9 cellular contexts compared by ENCODE assay signal in the genomic region with DNA sequence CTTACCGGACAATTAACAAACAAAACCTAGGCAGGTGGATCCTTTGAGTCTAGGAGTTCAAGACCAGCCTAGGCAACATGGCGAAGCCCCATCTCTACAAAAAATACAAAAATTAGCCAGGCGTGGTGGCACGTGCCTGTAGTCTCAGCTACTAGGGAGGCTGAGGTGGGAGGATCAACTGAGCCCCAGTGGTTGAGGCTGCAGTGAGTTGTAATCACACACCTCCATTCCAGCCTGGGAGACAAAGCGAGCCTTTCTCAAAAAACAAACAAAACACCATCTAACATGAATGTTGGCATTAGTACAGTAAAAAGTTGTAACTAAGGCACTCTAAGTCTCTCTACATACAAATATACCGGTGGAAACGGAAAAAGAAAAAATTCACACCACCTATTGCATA. TPM values are rescaled to one million over a fixed set of nuclear protein-coding genes. Genes with fewer than 3 reads are reported as not detected.
A peak's percentile ranks its signal among the peaks of the same experiment; 100 is the strongest.
DNase-seq lines count a peak whose midpoint lies in the region; ATAC-seq and TF ChIP-seq lines count a peak whose summit lies in the region.
"Had no signal": no experiment of that assay in that cellular context is flagged by ENCODE, and none has a peak within 500 bp of the region (broad histone marks: within the 10 kb centered on the region; RNA-seq: fewer than 3 reads in every experiment).

No MANE protein-coding gene starts in this region.

- POLR2A ChIA-PET in MCF 10A (lab: Yijun Ruan, JAX) (no interaction called here), activated B cell treated with CpG ODN at 0.5 μM for 24 hours (lab: Charles Lee) (interaction anchor here (0.8 to 1.3 kb wide), 3 partner anchors 8 to 32 kb away, joined by 3 to 4 read pairs (median 3); no protein-coding TSS in a partner anchor)

- 96% methylated on average over 7 of the region's 7 CpGs for WGBS in mammary epithelial cell (ENCODE audit: low coverage, missing lambda C conversion rate)
- WGBS in esophagus muscularis mucosa, result 93% methylated on average over 7 of the region's 7 CpGs

- no peak for TF ChIP-seq CTCF in MCF 10A (IDR thresholded peaks at IDR 0.05; ENCODE audit: unreplicated experiment)
- TF ChIP-seq CTCF in mammary epithelial cell (conservative IDR thresholded peaks at IDR 0.05 in 1 of 2, IDR thresholded peaks at IDR 0.05 in 1 of 2; ENCODE audit: extremely low read depth in 1 of 2, insufficient read depth in 1 of 2, low read depth in 1 of 2, low read length in 2 of 2), result no peak
- TF ChIP-seq CTCF in activated B cell treated with CpG ODN at 0.5 μM for 24 hours (IDR thresholded peaks at IDR 0.05), result no peak
- TF ChIP-seq CTCF in esophagus muscularis mucosa (IDR thresholded peaks at IDR 0.05), result no peak
- no peak for TF ChIP-seq CTCF in type B pancreatic cell (conservative IDR thresholded peaks at IDR 0.05)

- CTCF ChIA-PET in MCF 10A (lab: Yijun Ruan, JAX) (interaction anchor here (0.6 kb wide), 1 partner anchor 559 kb away, joined by 3 read pairs; no protein-coding TSS in a partner anchor), mammary epithelial cell (lab: Charles Lee; ENCODE audit: low non-redundant PET) (no interaction called here), activated B cell treated with CpG ODN at 0.5 μM for 24 hours (lab: Charles Lee) (no interaction called here)

- BruUV-seq in MCF 10A (replicated peaks; lab: Mats Ljungman, UMichigan), result no TSS peak
- BruUV-seq in mammary epithelial cell (replicated peaks; lab: Mats Ljungman, UMichigan), result no TSS peak

- H3K79me2 ChIP-seq in mammary epithelial cell (ENCODE audit: insufficient read depth, low read length), result peaks cover 89% of the 10 kb centered on the region

- H3K4me3 ChIP-seq in mammary epithelial cell (replicated peaks in 1 of 3; ENCODE audit: insufficient read depth in 1 of 3, low read depth in 2 of 3, low read length in 3 of 3) (no peak overlapping the region), esophagus muscularis mucosa (no peak overlapping the region)

- H2AFZ ChIP-seq in mammary epithelial cell (ENCODE audit: low read depth, low read length), result no peak overlapping the region

- no peak for TF ChIP-seq POLR2A in esophagus muscularis mucosa (IDR thresholded peaks at IDR 0.05; ENCODE audit: low read depth)

- no peak overlapping the region for H3K4me2 ChIP-seq in mammary epithelial cell (ENCODE audit: insufficient read depth, low read depth, low read length)

- ATAC-seq in activated B cell treated with CpG ODN at 0.5 μM for 24 hours (ENCODE audit: low read depth), result no peak
- ATAC-seq: SK-N-SH treated with all-trans-retinoic acid at 6 μM for 48 hours had no signal

- no peaks in the 10 kb centered on the region for H3K27me3 Mint-ChIP-seq in MCF 10A (ENCODE audit: insufficient read depth, unreplicated experiment)
- H3K27me3 Mint-ChIP-seq in activated B cell treated with CpG ODN at 0.5 μM for 24 hours, result no peaks in the 10 kb centered on the region
- no peaks in the 10 kb centered on the region for H3K27me3 Mint-ChIP-seq in type B pancreatic cell

- H3K9ac ChIP-seq in mammary epithelial cell (ENCODE audit: insufficient read depth, low read length), result no peak overlapping the region

- no peaks in the 10 kb centered on the region for H4K20me1 ChIP-seq in mammary epithelial cell (ENCODE audit: insufficient read depth, low read length)

- H3K4me3 Mint-ChIP-seq in MCF 10A (ENCODE audit: unreplicated experiment) (no peak overlapping the region), activated B cell treated with CpG ODN at 0.5 μM for 24 hours (peak overlapping the region; percentile 28), type B pancreatic cell (peak overlapping the region; percentile 37)

- H3K36me3 ChIP-seq in mammary epithelial cell (ENCODE audit: insufficient read depth, low read length) (peaks cover 9% of the 10 kb centered on the region), esophagus muscularis mucosa (peaks cover 9 to 15% (median 11%) of the 10 kb centered on the region in 4 donors)

- dilution Hi-C loops in mammary epithelial cell (cut with HindIII; ENCODE audit: low sequenced_read_pairs), result no loop called here

- in situ Hi-C loops in mammary epithelial cell (cut with MboI; ENCODE audit: low sequenced_read_pairs in 2 of 2), result no loop called here

- H3K9me3 Mint-ChIP-seq in MCF 10A (ENCODE audit: unreplicated experiment) (no peaks in the 10 kb centered on the region), activated B cell treated with CpG ODN at 0.5 μM for 24 hours (no peaks in the 10 kb centered on the region), type B pancreatic cell (peaks cover 5% of the 10 kb centered on the region)

- H3K4me1 ChIP-seq in mammary epithelial cell (ENCODE audit: insufficient read depth, low read length) (peaks cover 5% of the 10 kb centered on the region), esophagus muscularis mucosa (peaks cover 61 to 82% (median 76%) of the 10 kb centered on the region in 4 donors)

- no peak for TF ChIP-seq EP300 in esophagus muscularis mucosa (IDR thresholded peaks at IDR 0.05)

- peak overlapping the region; percentile 39 for H3K27ac Mint-ChIP-seq in MCF 10A (ENCODE audit: low read depth, unreplicated experiment)
- peak overlapping the region; percentile 51 for H3K27ac Mint-ChIP-seq in activated B cell treated with CpG ODN at 0.5 μM for 24 hours
- H3K27ac Mint-ChIP-seq in type B pancreatic cell, result no peak overlapping the region

- H3K27me3 ChIP-seq in mammary epithelial cell (ENCODE audit: insufficient read depth, low read length) (no peaks in the 10 kb centered on the region), esophagus muscularis mucosa (no peaks in the 10 kb centered on the region)

- H3K9me3 ChIP-seq in mammary epithelial cell (replicated peaks; ENCODE audit: insufficient read depth, low read length), result no peaks in the 10 kb centered on the region
- peaks cover 0 to 5% (median 0%) of the 10 kb centered on the region in 4 donors for H3K9me3 ChIP-seq in esophagus muscularis mucosa

- DNase-seq in MCF 10A (ENCODE audit: unreplicated experiment) (no peak), mammary epithelial cell (no peak), activated B cell treated with CpG ODN at 0.5 μM for 24 hours (no peak), esophagus muscularis mucosa (ENCODE audit: extremely low spot score) (no peak), type B pancreatic cell (ENCODE audit: extremely low spot score, unreplicated experiment) (no peak), occipital lobe (lab: John Stamatoyannopoulos, UW) (no peak), kidney tubule cell (ENCODE audit: low spot score) (no peak)
- no peak for DNase-seq in activated CD4-positive, CD25-positive, alpha-beta regulatory T cell treated with anti-CD3 and anti-CD28 coated beads, Interleukin-2, amount 50 U/mL, for 72 hours

- intact Hi-C loops in MCF 10A (cut with micrococcal nuclease), result loop anchor here (10.0 kb wide), 2 partner anchors 285 to 385 kb away; a partner anchor contains a TSS
- intact Hi-C loops in mammary epithelial cell (cut with micrococcal nuclease), result loop anchor here (5.0 kb wide), 2 partner anchors 68 to 208 kb away; no protein-coding TSS in a partner anchor
- intact Hi-C loops in activated B cell treated with CpG ODN at 0.5 μM for 24 hours (cut with micrococcal nuclease), result loop anchor here (5.0 kb wide), 2 partner anchors 382 to 637 kb away; a partner anchor contains a TSS
- intact Hi-C loops in esophagus muscularis mucosa (cut with DNase I), result loop anchor here (10.0 kb wide), 1 partner anchor 55 kb away; no protein-coding TSS in a partner anchor

- no peak overlapping the region for H3K27ac ChIP-seq in mammary epithelial cell (ENCODE audit: insufficient read depth, low read depth, low read length)
- H3K27ac ChIP-seq in esophagus muscularis mucosa (replicated peaks in 1 of 4), result peak overlapping the region; percentile 26 to 31 (median 26)

- H3K4me1 Mint-ChIP-seq in MCF 10A (ENCODE audit: insufficient read depth, unreplicated experiment) (peaks cover 30% of the 10 kb centered on the region), activated B cell treated with CpG ODN at 0.5 μM for 24 hours (peaks cover 74% of the 10 kb centered on the region), type B pancreatic cell (ENCODE audit: unreplicated experiment) (peaks cover 36% of the 10 kb centered on the region)

- peaks cover 38% of the 10 kb centered on the region for H3K36me3 Mint-ChIP-seq in MCF 10A (ENCODE audit: insufficient read depth, unreplicated experiment)
- peaks cover 65% of the 10 kb centered on the region for H3K36me3 Mint-ChIP-seq in activated B cell treated with CpG ODN at 0.5 μM for 24 hours (ENCODE audit: low read depth)
- H3K36me3 Mint-ChIP-seq in type B pancreatic cell, result peaks cover 49% of the 10 kb centered on the region

RNA-seq across cellular contexts. Expression of a gene that starts 5.3 kb away (rescaled TPM):
- total RNA-seq in MCF 10A (2022) (62.1 and 73.8 TPM in 2 replicates), mammary epithelial cell (10 to 100 TPM; 64.1 to 79.5 TPM), activated B cell treated with CpG ODN at 0.5 μM for 24 hours (124 and 139 TPM in 2 replicates), esophagus muscularis mucosa (100 to 1,000 TPM in 1 of 4 donors, 10 to 100 TPM in 3; 78.7 to 102 (median 92.2) TPM), type B pancreatic cell (ENCODE audit: low replicate concordance) (75.0 and 94.5 TPM in 2 replicates), occipital lobe (215 TPM)
- 28.5 TPM for polyA plus RNA-seq in mammary epithelial cell
- polyA minus RNA-seq in mammary epithelial cell, result 87.4 TPM
